In the genomic region with DNA sequence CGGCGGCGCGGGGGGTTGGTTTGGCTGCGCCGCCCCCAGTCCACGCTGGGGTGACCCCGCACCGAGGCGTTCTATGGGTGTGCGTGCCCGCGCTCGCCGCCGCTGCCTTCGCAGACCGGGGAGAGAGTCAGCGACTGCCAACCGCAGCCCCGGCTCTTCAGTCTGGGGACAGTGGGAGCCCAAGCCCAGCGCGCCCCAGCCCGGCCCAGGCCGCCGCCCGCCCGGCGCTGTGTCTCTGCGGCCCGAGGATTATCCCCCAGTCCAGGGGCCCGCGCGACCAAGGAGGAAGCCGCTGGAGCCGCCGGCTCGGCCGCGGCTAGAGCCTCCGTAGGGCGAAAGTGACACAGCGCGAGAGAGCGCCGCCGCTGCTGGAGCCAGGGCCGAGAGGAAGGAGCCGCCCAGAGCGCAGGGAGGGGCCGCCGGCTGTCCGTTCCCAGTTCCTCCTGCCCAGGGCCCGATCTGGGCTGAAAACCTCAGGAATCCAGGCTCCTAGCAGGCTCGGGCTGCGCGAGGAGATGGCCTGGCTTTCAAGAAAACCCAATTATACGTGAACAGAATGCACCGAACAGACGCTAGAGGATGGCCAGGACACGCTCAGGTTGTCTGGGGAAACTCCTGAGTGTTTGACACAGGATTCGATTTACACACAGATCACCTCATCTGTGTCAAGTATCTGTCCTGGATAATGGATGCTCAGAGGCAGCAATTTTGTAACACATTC, we compare ENCODE assay signal across 8 cellular contexts. TPM values are rescaled to one million over a fixed set of nuclear protein-coding genes. Genes with fewer than 3 reads are reported as not detected.
A peak's percentile ranks its signal among the peaks of the same experiment; 100 is the strongest.
DNase-seq lines count a peak whose midpoint lies in the region; ATAC-seq and TF ChIP-seq lines count a peak whose summit lies in the region.

No MANE protein-coding gene starts in this region.

- POLR2A ChIA-PET in BJ (lab: Charles Lee): no interaction called here

- DNase-seq in BJ (ENCODE audit: low read depth): no peak
- DNase-seq in HT-29 (ENCODE audit: low spot score): peak; percentile 66
- peak; percentile 33 for DNase-seq in SHP77 treated with DMSO at 0.1 percent for 48 hours (lab: John Stamatoyannopoulos, UW)
- DNase-seq in astrocyte of the cerebellum (ENCODE audit: low read depth): peak; percentile 63
- DNase-seq in hepatic stellate cell (ENCODE audit: low spot score): peak; percentile 82
- peak; percentile 56 for DNase-seq in pons (ENCODE audit: low spot score)
- no peak for DNase-seq in central memory CD4-positive, alpha-beta T cell

- in situ Hi-C loops in astrocyte of the cerebellum (cut with HindIII; ENCODE audit: low sequenced_read_pairs): loop anchor here (5.0 kb wide), 1 partner anchor 81 kb away; no protein-coding TSS in a partner anchor

- TF ChIP-seq CTCF in BJ (IDR thresholded peaks at IDR 0.05; ENCODE audit: insufficient read depth, low read depth, low read length): 0 out of 2 replicates have a peak, but pooled peaks have one; percentile 10
- no peak for TF ChIP-seq CTCF in astrocyte of the cerebellum (IDR thresholded peaks at IDR 0.05; ENCODE audit: low read depth, low read length, missing control alignments)

- no peaks in the 10 kb centered on the region for H3K36me3 ChIP-seq in BJ (ENCODE audit: control insufficient read depth, insufficient read depth, low read length)

- H3K4me3 ChIP-seq in BJ (ENCODE audit: low read depth, low read length) (peak overlapping the region; percentile 95), astrocyte of the cerebellum (ENCODE audit: low read depth, low read length) (peak overlapping the region; percentile 95)

- H3K27me3 ChIP-seq in BJ (ENCODE audit: control insufficient read depth, insufficient read depth, low read length): no peaks in the 10 kb centered on the region

- peak; percentile 40 for ATAC-seq in GM19023 (IDR thresholded peaks at IDR 0.05; ENCODE audit: unreplicated experiment)

- CTCF ChIA-PET in BJ (lab: Yijun Ruan, JAX): interaction anchor here (0.6 kb wide), 1 partner anchor 77 kb away, joined by 3 read pairs; no protein-coding TSS in a partner anchor

RNA-seq across cellular contexts. Expression of a gene that starts 2.4 kb away (rescaled TPM):
- 53.4 and 105 TPM in 2 replicates for polyA plus RNA-seq in BJ (2011; rRNA removed)
- polyA minus RNA-seq in BJ (2011; rRNA and poly(A)+ RNA removed): 98.2 and 128 TPM in 2 replicates
- total RNA-seq in HT-29 (2014; rRNA removed; shearing (Covaris generic)): 8.3 and 10.4 TPM in 2 replicates

Comparison
In these comparisons a context has a peak if more than half of its experiments do, and no peak if none do; other contexts are left out.
1. DNase-seq: peak in HT-29 (single experiment), SHP77 treated with DMSO at 0.1 percent for 48 hours (single experiment), astrocyte of the cerebellum (single experiment), hepatic stellate cell (single experiment) and pons (single experiment); none in BJ (single experiment) and central memory CD4-positive, alpha-beta T cell (single experiment).